ENCODE assay signal across 10 cellular contexts in the genomic region with DNA sequence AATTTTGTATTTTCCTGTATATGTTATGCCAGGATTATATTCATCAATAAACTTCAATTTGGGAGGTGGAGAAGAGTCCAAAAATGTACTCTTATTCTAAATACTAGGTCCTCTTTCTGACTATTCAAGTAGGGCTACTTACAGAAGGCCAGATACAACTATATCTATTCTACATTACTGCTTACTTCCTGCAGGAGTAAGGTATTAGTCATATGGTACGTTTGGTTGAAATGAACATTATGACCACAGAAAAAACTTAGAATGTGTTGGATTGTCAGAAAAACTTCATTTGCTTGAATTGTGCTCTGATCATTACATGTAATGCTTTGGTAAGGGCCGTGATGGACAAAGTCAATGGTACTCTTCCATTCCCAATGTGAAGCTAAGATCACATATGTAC. TPM values are rescaled to one million over a fixed set of nuclear protein-coding genes. Genes with fewer than 3 reads are reported as not detected.
A peak's percentile ranks its signal among the peaks of the same experiment; 100 is the strongest.
DNase-seq lines count a peak whose midpoint lies in the region; ATAC-seq and TF ChIP-seq lines count a peak whose summit lies in the region.
"Had no signal": no experiment of that assay in that cellular context is flagged by ENCODE, and none has a peak within 500 bp of the region (broad histone marks: within the 10 kb centered on the region; RNA-seq: fewer than 3 reads in every experiment).

No MANE protein-coding gene starts in this region.

- peak; percentile 42 for ATAC-seq in GM18499 (IDR thresholded peaks at IDR 0.05; ENCODE audit: insufficient read depth, unreplicated experiment)
- peak; percentile 36 for ATAC-seq in GM21576 (IDR thresholded peaks at IDR 0.05; ENCODE audit: unreplicated experiment)
- ATAC-seq in HG03571 (IDR thresholded peaks at IDR 0.05; ENCODE audit: unreplicated experiment) = peak; percentile 39

- no peak for DNase-seq in epithelial cell of prostate (ENCODE audit: low read depth, low spot score)
- DNase-seq in C1 segment of cervical spinal cord (lab: John Stamatoyannopoulos, UW) = no peak
- no peak for DNase-seq in globus pallidus (ENCODE audit: low spot score)
- DNase-seq in activated gamma-delta T cell (lab: John Stamatoyannopoulos, UW) = no peak
- DNase-seq in endothelial cell (ENCODE audit: low spot score) = no peak
- DNase-seq: occipital lobe had no signal

- no peaks in the 10 kb centered on the region for H3K27me3 Mint-ChIP-seq in endothelial cell (ENCODE audit: unreplicated experiment)

- H3K4me3 Mint-ChIP-seq in endothelial cell (ENCODE audit: unreplicated experiment) = no peak overlapping the region
- H3K4me3 Mint-ChIP-seq: IgD-negative memory B cell had no signal

- no peaks in the 10 kb centered on the region for H3K9me3 Mint-ChIP-seq in endothelial cell (ENCODE audit: unreplicated experiment)

- no peaks in the 10 kb centered on the region for H3K36me3 Mint-ChIP-seq in endothelial cell (ENCODE audit: low read depth, unreplicated experiment)

- H3K4me1 Mint-ChIP-seq in endothelial cell (ENCODE audit: unreplicated experiment) = no peaks in the 10 kb centered on the region

- H3K27ac Mint-ChIP-seq in endothelial cell (ENCODE audit: unreplicated experiment) = no peak overlapping the region

- TF ChIP-seq CTCF in endothelial cell (IDR thresholded peaks at IDR 0.05; ENCODE audit: unreplicated experiment) = no peak

- H3K27ac ChIP-seq in epithelial cell of prostate = peak overlapping the region; percentile 59

RNA-seq across cellular contexts. Expression of a gene that starts 35.0 kb away (rescaled TPM):
- 1.1 TPM for total RNA-seq in endothelial cell (ENCODE audit: unreplicated experiment)
